Comparison of ENCODE assay signal across 13 cellular contexts in the genomic region with DNA sequence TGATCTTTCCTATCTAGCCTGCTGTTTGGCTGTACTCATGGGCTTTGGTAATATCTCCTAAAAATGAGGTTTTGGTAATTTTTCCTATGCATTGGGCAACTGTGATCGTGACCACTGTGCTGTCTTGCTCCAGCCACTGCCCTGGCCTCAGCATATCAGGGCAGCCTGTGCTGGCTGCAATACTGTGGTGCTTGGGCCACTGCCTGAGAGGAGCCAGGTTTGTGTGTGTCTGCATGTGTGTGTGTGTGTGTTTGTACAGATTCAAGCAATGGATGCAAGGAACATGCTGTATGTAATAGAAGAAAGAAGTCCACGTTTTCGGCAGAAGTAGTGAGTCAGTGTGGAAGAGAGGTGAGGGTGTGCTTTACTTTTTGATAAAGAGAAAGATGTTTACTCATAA. TPM values are rescaled to one million over a fixed set of nuclear protein-coding genes. Genes with fewer than 3 reads are reported as not detected.
DNase-seq lines count a peak whose midpoint lies in the region; ATAC-seq, FAIRE-seq and TF ChIP-seq lines count a peak whose summit lies in the region.
"Had no signal": no experiment of that assay in that cellular context is flagged by ENCODE, and none has a peak within 500 bp of the region (broad histone marks: within the 10 kb centered on the region; RNA-seq: fewer than 3 reads in every experiment).

No MANE protein-coding gene starts in this region.

- no peak overlapping the region for H3K4me3 Mint-ChIP-seq in nephron
- H3K4me3 Mint-ChIP-seq: activated CD8-positive, alpha-beta T cell treated with anti-CD3 and anti-CD28 coated beads, Interleukin-2, amount 10 ng/mL, durations not matched to agents 7 days and 5 days; activated naive CD4-positive, alpha-beta T cell treated with anti-CD3 and anti-CD28 coated beads, Interleukin-2, amount 10 ng/mL, durations not matched to agents 7 days and 5 days had no signal

- peaks cover 55% of the 10 kb centered on the region for H3K4me1 Mint-ChIP-seq in nephron
- H3K4me1 Mint-ChIP-seq: activated naive CD4-positive, alpha-beta T cell treated with anti-CD3 and anti-CD28 coated beads, Interleukin-2, amount 10 ng/mL, durations not matched to agents 7 days and 5 days had no signal

- H3K4me1 ChIP-seq in kidney (ENCODE audit: control insufficient read depth in 1 of 2, insufficient read depth in 1 of 2, low read depth in 1 of 2, low read length in 2 of 2) = peaks cover 4 to 11% of the 10 kb centered on the region in 2 donors
- H3K4me1 ChIP-seq: vagina had no signal

- H3K27ac ChIP-seq in kidney (ENCODE audit: low read depth in 2 of 2, low read length in 2 of 2) = peak overlapping the region in 1 of 2 donors; percentile 18
- H3K27ac ChIP-seq: vagina had no signal

- H3K27me3 Mint-ChIP-seq in nephron (ENCODE audit: low read depth) = no peaks in the 10 kb centered on the region
- H3K27me3 Mint-ChIP-seq: activated naive CD4-positive, alpha-beta T cell treated with anti-CD3 and anti-CD28 coated beads, Interleukin-2, amount 10 ng/mL, durations not matched to agents 7 days and 5 days had no signal

- peak overlapping the region; percentile 43 to 91 (median 78) for H3K27ac Mint-ChIP-seq in nephron
- H3K27ac Mint-ChIP-seq: activated CD8-positive, alpha-beta T cell treated with anti-CD3 and anti-CD28 coated beads, Interleukin-2, amount 10 ng/mL, durations not matched to agents 7 days and 5 days; activated naive CD4-positive, alpha-beta T cell treated with anti-CD3 and anti-CD28 coated beads, Interleukin-2, amount 10 ng/mL, durations not matched to agents 7 days and 5 days had no signal

- peak; percentile 76 for ATAC-seq in Right ventricle myocardium superior (ENCODE audit: poor library complexity)
- ATAC-seq in HG03135 (IDR thresholded peaks at IDR 0.05; ENCODE audit: unreplicated experiment) = no peak
- no peak for ATAC-seq in GM21447 (IDR thresholded peaks at IDR 0.05; ENCODE audit: unreplicated experiment)
- ATAC-seq: activated CD8-positive, alpha-beta T cell treated with anti-CD3 and anti-CD28 coated beads, Interleukin-2, amount 10 ng/mL, durations not matched to agents 7 days and 5 days; GM12878 had no signal

- H3K36me3 Mint-ChIP-seq in nephron (ENCODE audit: low read depth) = peaks cover 43% of the 10 kb centered on the region

- no peaks in the 10 kb centered on the region for H3K9me3 ChIP-seq in kidney (ENCODE audit: control insufficient read depth in 1 of 2, low read length in 2 of 2)
- H3K9me3 ChIP-seq: vagina had no signal

- no peak overlapping the region for H3K4me3 ChIP-seq in kidney (ENCODE audit: low read length in 2 of 2)
- H3K4me3 ChIP-seq: GM12878, vagina had no signal

- DNase-seq in AML-193 (lab: John Stamatoyannopoulos, UW) = peak; percentile 14 to 28
- DNase-seq in amniotic epithelial cell (ENCODE audit: low read depth) = peak; percentile 64
- peak; percentile 60 for DNase-seq in Right ventricle myocardium superior
- no peak for DNase-seq in NCI-H1105 (lab: John Stamatoyannopoulos, UW)
- no peak for DNase-seq in kidney
- DNase-seq: activated CD8-positive, alpha-beta T cell treated with anti-CD3 and anti-CD28 coated beads, Interleukin-2, amount 10 ng/mL, durations not matched to agents 7 days and 5 days; activated naive CD4-positive, alpha-beta T cell treated with anti-CD3 and anti-CD28 coated beads, Interleukin-2, amount 10 ng/mL, durations not matched to agents 7 days and 5 days; DND-41 had no signal

- no peak overlapping the region for H3K9ac ChIP-seq in kidney (ENCODE audit: low read length in 2 of 2)

- no peak for FAIRE-seq in kidney (lab: Jason Lieb, UNC)
- FAIRE-seq: GM12878 had no signal

- TF ChIP-seq CTCF in nephron (IDR thresholded peaks at IDR 0.05; ENCODE audit: unreplicated experiment in 3 of 3) (no peak), kidney (IDR thresholded peaks at IDR 0.05; ENCODE audit: borderline replicate concordance, extremely low read depth, insufficient read depth) (no peak)

- H3K9me3 Mint-ChIP-seq in nephron = no peaks in the 10 kb centered on the region
- H3K9me3 Mint-ChIP-seq: activated naive CD4-positive, alpha-beta T cell treated with anti-CD3 and anti-CD28 coated beads, Interleukin-2, amount 10 ng/mL, durations not matched to agents 7 days and 5 days had no signal

- intact Hi-C loops in Right ventricle myocardium superior (cut with DNase I) (no loop called here), kidney (cut with DNase I) (no loop called here)

- H3K36me3 ChIP-seq in kidney (ENCODE audit: control insufficient read depth in 1 of 2, insufficient read depth in 2 of 2, low read length in 2 of 2) = peaks cover 9 to 12% of the 10 kb centered on the region in 2 donors

RNA-seq across cellular contexts. Expression of a gene that starts 13.0 kb away (rescaled TPM):
- total RNA-seq in Right ventricle myocardium superior = 5.9 TPM
- total RNA-seq in kidney = 17.9 TPM
- polyA plus RNA-seq in kidney (ENCODE audit: insufficient read depth, low read depth, low replicate concordance) = 34.8 TPM

RNA-seq across cellular contexts. Expression of a gene that starts 13.4 kb away (rescaled TPM):
- 15.1 TPM for total RNA-seq in Right ventricle myocardium superior
- total RNA-seq in kidney = 37.2 TPM
- 16.8 TPM for polyA plus RNA-seq in kidney (ENCODE audit: insufficient read depth, low read depth, low replicate concordance)

Comparison
In these comparisons a context has a peak if more than half of its experiments do, and no peak if none do; other contexts are left out.
1. DNase-seq: peak in AML-193 (2 of 2), amniotic epithelial cell (single experiment) and Right ventricle myocardium superior (single experiment); none in NCI-H1105 (single experiment) and kidney (single experiment).